In genomic region chr7:2004841-2005351, GRCh38 we compare ENCODE assay signal across 17 cellular contexts.
A peak's percentile ranks its signal among the peaks of the same experiment; 100 is the strongest.
DNase-seq lines count a peak whose midpoint lies in the region; ATAC-seq and TF ChIP-seq lines count a peak whose summit lies in the region.
"Had no signal": no experiment of that assay in that cellular context is flagged by ENCODE, and none has a peak within 500 bp of the region (broad histone marks: within the 10 kb centered on the region; RNA-seq: fewer than 3 reads in every experiment).

No MANE protein-coding gene starts in this region.

- POLR2A ChIA-PET in PC-9 (lab: Charles Lee; ENCODE audit: unreplicated experiment), result no interaction called here

- H3K9me2 ChIP-seq in PC-9 (ENCODE audit: insufficient read depth), result no peaks in the 10 kb centered on the region

- ATAC-seq in right cardiac atrium (no peak), HG02973 (IDR thresholded peaks at IDR 0.05; ENCODE audit: unreplicated experiment) (no peak)
- ATAC-seq: activated CD8-positive, alpha-beta memory T cell treated with anti-CD3 and anti-CD28 coated beads, Interleukin-2, amount 10 ng/mL, durations not matched to agents 7 days and 5 days; heart right ventricle; naive thymus-derived CD4-positive, alpha-beta T cell; SK-N-SH treated with all-trans-retinoic acid at 6 μM for 48 hours; stimulated activated naive CD8-positive, alpha-beta T cell treated with anti-CD3 and anti-CD28 coated beads, Interleukin-15, amount 100 ng/mL, for 72 hours had no signal

- H4K20me1 ChIP-seq in BLaER1 treated with 17β-estradiol and CSF1 and Interleukin-3, amounts not matched to agents 10 nM and 100 nM, result peaks cover 98 to 100% (median 100%) of the 10 kb centered on the region in 11 experiments
- no peaks in the 10 kb centered on the region for H4K20me1 ChIP-seq in PC-9 (ENCODE audit: insufficient read depth)

- CTCF ChIA-PET in PC-9 (lab: Charles Lee), result no interaction called here

- no TSS peak for BruUV-seq in PC-9 (replicated peaks; lab: Mats Ljungman, UMichigan)

- no peak overlapping the region for H3K27ac ChIP-seq in BLaER1 treated with 17β-estradiol and CSF1 and Interleukin-3, amounts not matched to agents 10 nM and 100 nM
- H3K27ac ChIP-seq in Peyer's patch (no peak overlapping the region), right cardiac atrium (ENCODE audit: low read length) (no peak overlapping the region), ovary (no peak overlapping the region), PC-9 (no peak overlapping the region)
- H3K27ac ChIP-seq: heart right ventricle had no signal

- no peaks in the 10 kb centered on the region for H3F3A ChIP-seq in PC-9 (ENCODE audit: insufficient read depth, low read depth)

- H3K9me3 ChIP-seq in BLaER1 treated with 17β-estradiol and CSF1 and Interleukin-3, amounts not matched to agents 10 nM and 100 nM (replicated peaks in 1 of 11), result no peaks in the 10 kb centered on the region
- H3K9me3 ChIP-seq in Peyer's patch (no peaks in the 10 kb centered on the region), right cardiac atrium (ENCODE audit: control insufficient read depth, low read length) (no peaks in the 10 kb centered on the region), ovary (no peaks in the 10 kb centered on the region), PC-9 (ENCODE audit: insufficient read depth, low read depth) (no peaks in the 10 kb centered on the region)
- H3K9me3 ChIP-seq: heart right ventricle had no signal

- TF ChIP-seq POLR2A in Peyer's patch (IDR thresholded peaks at IDR 0.05), result no peak
- no peak for TF ChIP-seq POLR2A in ovary (IDR thresholded peaks at IDR 0.05)

- 93% methylated on average over 22 of the region's 22 CpGs for WGBS in right cardiac atrium
- 93 to 94% (median 93%) methylated on average over 22 of the region's 22 CpGs for WGBS in ovary, 3 donors

- H3K36me3 ChIP-seq in BLaER1 treated with 17β-estradiol and CSF1 and Interleukin-3, amounts not matched to agents 10 nM and 100 nM, result peaks cover 0 to 34% (median 15%) of the 10 kb centered on the region in 11 experiments; a peak in 12 of 22 replicates
- H3K36me3 ChIP-seq in Peyer's patch (no peaks in the 10 kb centered on the region), ovary (no peaks in the 10 kb centered on the region), PC-9 (ENCODE audit: low read depth) (no peaks in the 10 kb centered on the region)

- intact Hi-C loops in right cardiac atrium (cut with DNase I), result no loop called here
- intact Hi-C loops in ovary (cut with DNase I), result no loop called here
- intact Hi-C loops in PC-9 (cut with micrococcal nuclease; ENCODE audit: unreplicated experiment), result no loop called here

- H3K4me1 ChIP-seq in BLaER1 treated with 17β-estradiol and CSF1 and Interleukin-3, amounts not matched to agents 10 nM and 100 nM, result peaks cover 52 to 100% (median 100%) of the 10 kb centered on the region in 10 experiments
- no peaks in the 10 kb centered on the region for H3K4me1 ChIP-seq in Peyer's patch
- H3K4me1 ChIP-seq in right cardiac atrium (ENCODE audit: control insufficient read depth, insufficient read depth, low read length), result no peaks in the 10 kb centered on the region
- no peaks in the 10 kb centered on the region for H3K4me1 ChIP-seq in ovary (ENCODE audit: insufficient read depth)
- no peaks in the 10 kb centered on the region for H3K4me1 ChIP-seq in PC-9 (replicated peaks; ENCODE audit: insufficient read depth)

- no peak overlapping the region for H3K4me3 ChIP-seq in BLaER1 treated with 17β-estradiol and CSF1 and Interleukin-3, amounts not matched to agents 10 nM and 100 nM
- H3K4me3 ChIP-seq in Peyer's patch (no peak overlapping the region), right cardiac atrium (ENCODE audit: low read length) (no peak overlapping the region), ovary (no peak overlapping the region), PC-9 (no peak overlapping the region)
- H3K4me3 ChIP-seq: heart right ventricle had no signal

- TF ChIP-seq CTCF in Peyer's patch (IDR thresholded peaks at IDR 0.05) (no peak), ovary (IDR thresholded peaks at IDR 0.05) (no peak), PC-9 (conservative IDR thresholded peaks at IDR 0.05) (no peak)

- peak in 2 of 3 donors; percentile 24 to 33 for DNase-seq in Peyer's patch
- peak in 2 of 3 donors; percentile 34 for DNase-seq in right cardiac atrium
- DNase-seq in ovary, result peak in 4 of 5 donors; percentile 11 to 25 (median 14)
- DNase-seq in PC-9, result no peak
- DNase-seq in globus pallidus (ENCODE audit: low spot score), result no peak
- DNase-seq in glomerular visceral epithelial cell (ENCODE audit: extremely low spot score), result no peak
- DNase-seq: activated CD8-positive, alpha-beta memory T cell treated with anti-CD3 and anti-CD28 coated beads, Interleukin-2, amount 10 ng/mL, durations not matched to agents 7 days and 5 days; DMS53; erythroblast; KBM-7; NCI-H2227 treated with DMSO at 0.1 percent for 48 hours; stimulated activated naive CD8-positive, alpha-beta T cell treated with anti-CD3 and anti-CD28 coated beads, Interleukin-15, amount 100 ng/mL, for 72 hours had no signal

- no peaks in the 10 kb centered on the region for H3K79me2 ChIP-seq in PC-9 (ENCODE audit: low read depth)

- no peak overlapping the region for H3K9ac ChIP-seq in BLaER1 treated with 17β-estradiol and CSF1 and Interleukin-3, amounts not matched to agents 10 nM and 100 nM

- H3K4me2 ChIP-seq in BLaER1 treated with 17β-estradiol and CSF1 and Interleukin-3, amounts not matched to agents 10 nM and 100 nM, result peak overlapping the region in 8 of 11 experiments; percentile 71 to 93 (median 88); a peak in 15 of 22 replicates
- no peak overlapping the region for H3K4me2 ChIP-seq in PC-9

- TF ChIP-seq EP300 in ovary (IDR thresholded peaks at IDR 0.05), result no peak

- H3K27me3 ChIP-seq in BLaER1 treated with 17β-estradiol and CSF1 and Interleukin-3, amounts not matched to agents 10 nM and 100 nM, result peaks cover 0 to 77% (median 0%) of the 10 kb centered on the region in 11 experiments; a peak in 9 of 22 replicates
- no peaks in the 10 kb centered on the region for H3K27me3 ChIP-seq in Peyer's patch
- H3K27me3 ChIP-seq in right cardiac atrium (ENCODE audit: control insufficient read depth, insufficient read depth), result no peaks in the 10 kb centered on the region
- no peaks in the 10 kb centered on the region for H3K27me3 ChIP-seq in ovary
- no peaks in the 10 kb centered on the region for H3K27me3 ChIP-seq in PC-9 (ENCODE audit: insufficient read depth, low read depth)
- H3K27me3 ChIP-seq: heart right ventricle had no signal

- H2AFZ ChIP-seq in PC-9, result no peak overlapping the region

Comparison
In these comparisons a context has a peak if more than half of its experiments do, and no peak if none do; other contexts are left out.
1. DNase-seq: peak in Peyer's patch (2 of 3), right cardiac atrium (2 of 3) and ovary (4 of 5); none in PC-9 (0 of 2), globus pallidus (single experiment) and glomerular visceral epithelial cell (single experiment).